Comparison of ENCODE assay signal across 2 cellular contexts in genomic region chr17:7809791-7810343, GRCh38.
TF ChIP-seq lines count a peak whose summit lies in the region.

No MANE protein-coding gene starts in this region.

TF ChIP-seq in HEK293, 187 proteins besides CTCF, POLR2A, EP300 and RAD21:
- peak; percentile 71 for TF ChIP-seq ZNF121 (tag by site-specific recombination; IDR thresholded peaks at IDR 0.05)
TF ChIP-seq in HEK293: peak in this region for 1; not testable (repeated sequence) for 186.

TF ChIP-seq in HepG2, 621 proteins besides CTCF, POLR2A, EP300 and RAD21:
- TF ChIP-seq CEBPG (CRISPR knock-in tag; IDR thresholded peaks at IDR 0.05) (0 out of 2 replicates have a peak, but pooled peaks have one; percentile 15), ZNF770 (CRISPR knock-in tag; IDR thresholded peaks at IDR 0.05) (0 out of 2 replicates have a peak, but pooled peaks have one; percentile 14), ZNF121 (CRISPR knock-in tag; IDR thresholded peaks at IDR 0.05) (peak; percentile 76; the same call in 1 of the 2 replicates)
TF ChIP-seq in HepG2: peak in this region for 3; not testable (repeated sequence) for 618.
